Comparison of ENCODE assay signal across 31 cellular contexts in genomic region chr7:70497793-70498192, GRCh38.
"Had no signal": no experiment of that assay in that cellular context is flagged by ENCODE, and none has a peak within 500 bp of the region (broad histone marks: within the 10 kb centered on the region; RNA-seq: fewer than 3 reads in every experiment).

No MANE protein-coding gene starts in this region.

- H3K4me3 ChIP-seq: ascending aorta had no signal

- H3K36me3 ChIP-seq: ascending aorta had no signal

- H3K4me1 Mint-ChIP-seq: activated B cell treated with CpG ODN at 0.5 μM for 24 hours; activated CD4-positive, alpha-beta memory T cell treated with anti-CD3 and anti-CD28 coated beads, Interleukin-2, amount 10 ng/mL, durations not matched to agents 7 days and 5 days; activated CD4-positive, alpha-beta T cell treated with anti-CD3 and anti-CD28 coated beads, Interleukin-2, amount 10 ng/mL, durations not matched to agents 7 days and 5 days; activated CD8-positive, alpha-beta memory T cell treated with anti-CD3 and anti-CD28 coated beads, Interleukin-2, amount 10 ng/mL, durations not matched to agents 7 days and 5 days; activated naive CD4-positive, alpha-beta T cell treated with anti-CD3 and anti-CD28 coated beads, Interleukin-2, amount 10 ng/mL, durations not matched to agents 7 days and 5 days; activated naive CD4-positive, alpha-beta T cell treated with anti-CD3 and anti-CD28 coated beads, Interleukin-2, amount 50 U/mL, for 24 hours; activated naive CD8-positive, alpha-beta T cell treated with anti-CD3 and anti-CD28 coated beads, Interleukin-2, amount 10 ng/mL, durations not matched to agents 7 days and 5 days; activated naive CD8-positive, alpha-beta T cell treated with anti-CD3 and anti-CD28 coated beads, Interleukin-2, amount 50 U/mL, for 24 hours had no signal

- H3K9me3 ChIP-seq: ascending aorta had no signal

- H3K4me3 Mint-ChIP-seq: activated B cell treated with CpG ODN at 0.5 μM for 24 hours; activated CD4-positive, alpha-beta memory T cell treated with anti-CD3 and anti-CD28 coated beads, Interleukin-2, amount 10 ng/mL, durations not matched to agents 7 days and 5 days; activated CD4-positive, alpha-beta T cell treated with anti-CD3 and anti-CD28 coated beads, Interleukin-2, amount 10 ng/mL, durations not matched to agents 7 days and 5 days; activated CD8-positive, alpha-beta memory T cell treated with anti-CD3 and anti-CD28 coated beads, Interleukin-2, amount 10 ng/mL, durations not matched to agents 7 days and 5 days; activated CD8-positive, alpha-beta T cell treated with anti-CD3 and anti-CD28 coated beads, Interleukin-2, amount 10 ng/mL, durations not matched to agents 7 days and 5 days; activated naive CD4-positive, alpha-beta T cell treated with anti-CD3 and anti-CD28 coated beads, Interleukin-2, amount 10 ng/mL, durations not matched to agents 7 days and 5 days; activated naive CD4-positive, alpha-beta T cell treated with anti-CD3 and anti-CD28 coated beads, Interleukin-2, amount 50 U/mL, for 24 hours; activated naive CD8-positive, alpha-beta T cell; activated naive CD8-positive, alpha-beta T cell treated with anti-CD3 and anti-CD28 coated beads, Interleukin-2, amount 10 ng/mL, durations not matched to agents 7 days and 5 days; activated naive CD8-positive, alpha-beta T cell treated with anti-CD3 and anti-CD28 coated beads, Interleukin-2, amount 50 U/mL, for 24 hours; activated T-cell treated with anti-CD3 and anti-CD28 coated beads, Interleukin-2, amount 50 U/mL, for 24 hours; brain; T-helper 1 cell treated with Interleukin-12 subunit alpha and Interleukin-12 subunit beta and Interleukin-4 antibody, amounts not matched to agents 30 μg/mL and 1 μg/mL, for 36 hours; T-helper 2 cell treated with Interferon-gamma antibody and Interleukin-4, amounts not matched to agents 5 μg/mL and 100 μg/mL, for 36 hours had no signal

- DNase-seq: activated B cell treated with CpG ODN at 0.5 μM for 24 hours; activated CD4-positive, alpha-beta memory T cell treated with anti-CD3 and anti-CD28 coated beads, Interleukin-2, amount 10 ng/mL, durations not matched to agents 7 days and 5 days; activated CD4-positive, alpha-beta T cell treated with anti-CD3 and anti-CD28 coated beads for 4 hours; activated CD4-positive, alpha-beta T cell treated with anti-CD3 and anti-CD28 coated beads, Interleukin-2, amount 10 ng/mL, durations not matched to agents 7 days and 5 days; activated CD4-positive, alpha-beta T cell treated with anti-CD3 and anti-CD28 coated beads, Interleukin-2, amount 50 U/mL, for 48 hours; activated CD4-positive, CD25-positive, alpha-beta regulatory T cell treated with anti-CD3 and anti-CD28 coated beads, Interleukin-2, amount 50 U/mL, for 72 hours; activated CD8-positive, alpha-beta memory T cell treated with anti-CD3 and anti-CD28 coated beads for 24 hours; activated CD8-positive, alpha-beta memory T cell treated with anti-CD3 and anti-CD28 coated beads, Interleukin-2, amount 10 ng/mL, durations not matched to agents 7 days and 5 days; activated CD8-positive, alpha-beta memory T cell treated with anti-CD3 and anti-CD28 coated beads, Interleukin-2, amount 50 U/mL, for 48 hours; activated CD8-positive, alpha-beta T cell treated with anti-CD3 and anti-CD28 coated beads, Interleukin-2, amount 10 ng/mL, durations not matched to agents 7 days and 5 days; activated effector memory CD4-positive, alpha-beta T cell treated with Interleukin-2 at 50 U/mL for 16 hours; activated gamma-delta T cell; activated naive CD4-positive, alpha-beta T cell treated with anti-CD3 and anti-CD28 coated beads, Interleukin-2, amount 10 ng/mL, durations not matched to agents 7 days and 5 days; activated naive CD4-positive, alpha-beta T cell treated with Interleukin-2 at 50 U/mL for 16 hours; activated naive CD8-positive, alpha-beta T cell treated with anti-CD3 and anti-CD28 coated beads, Interleukin-2, amount 10 ng/mL, durations not matched to agents 7 days and 5 days; activated naive CD8-positive, alpha-beta T cell treated with anti-CD3 and anti-CD28 coated beads, Interleukin-2, amount 50 U/mL, for 24 hours; activated T-cell treated with anti-CD3 and anti-CD28 coated beads, Interleukin-2, amount 50 U/mL, for 24 hours; activated T-cell treated with anti-CD3 and anti-CD28 coated beads, Interleukin-2, amount 50 U/mL, for 48 hours; central memory CD4-positive, alpha-beta T cell; T-helper 1 cell; T-helper 2 cell; T-helper 9 cell had no signal

- ATAC-seq: activated CD8-positive, alpha-beta memory T cell treated with anti-CD3 and anti-CD28 coated beads, Interleukin-2, amount 10 ng/mL, durations not matched to agents 7 days and 5 days; activated CD8-positive, alpha-beta T cell treated with anti-CD3 and anti-CD28 coated beads, Interleukin-2, amount 10 ng/mL, durations not matched to agents 7 days and 5 days; activated naive CD8-positive, alpha-beta T cell treated with anti-CD3 and anti-CD28 coated beads, Interleukin-2, amount 50 U/mL, for 24 hours had no signal

- H3K27me3 ChIP-seq: ascending aorta had no signal

- FAIRE-seq: TTC549 had no signal

- H3K27me3 Mint-ChIP-seq: activated B cell treated with CpG ODN at 0.5 μM for 24 hours; activated CD4-positive, alpha-beta memory T cell treated with anti-CD3 and anti-CD28 coated beads, Interleukin-2, amount 10 ng/mL, durations not matched to agents 7 days and 5 days; activated CD4-positive, alpha-beta T cell treated with anti-CD3 and anti-CD28 coated beads, Interleukin-2, amount 10 ng/mL, durations not matched to agents 7 days and 5 days; activated CD8-positive, alpha-beta memory T cell treated with anti-CD3 and anti-CD28 coated beads, Interleukin-2, amount 10 ng/mL, durations not matched to agents 7 days and 5 days; activated naive CD4-positive, alpha-beta T cell treated with anti-CD3 and anti-CD28 coated beads, Interleukin-2, amount 10 ng/mL, durations not matched to agents 7 days and 5 days; activated naive CD4-positive, alpha-beta T cell treated with anti-CD3 and anti-CD28 coated beads, Interleukin-2, amount 50 U/mL, for 24 hours; activated naive CD8-positive, alpha-beta T cell; activated naive CD8-positive, alpha-beta T cell treated with anti-CD3 and anti-CD28 coated beads, Interleukin-2, amount 10 ng/mL, durations not matched to agents 7 days and 5 days; activated naive CD8-positive, alpha-beta T cell treated with anti-CD3 and anti-CD28 coated beads, Interleukin-2, amount 50 U/mL, for 24 hours; activated T-cell treated with anti-CD3 and anti-CD28 coated beads, Interleukin-2, amount 50 U/mL, for 24 hours; brain had no signal

- H3K27ac ChIP-seq: ascending aorta, VCaP had no signal

- H3K27ac Mint-ChIP-seq: activated B cell treated with CpG ODN at 0.5 μM for 24 hours; activated CD4-positive, alpha-beta memory T cell treated with anti-CD3 and anti-CD28 coated beads, Interleukin-2, amount 10 ng/mL, durations not matched to agents 7 days and 5 days; activated CD4-positive, alpha-beta T cell treated with anti-CD3 and anti-CD28 coated beads, Interleukin-2, amount 10 ng/mL, durations not matched to agents 7 days and 5 days; activated CD8-positive, alpha-beta memory T cell treated with anti-CD3 and anti-CD28 coated beads, Interleukin-2, amount 10 ng/mL, durations not matched to agents 7 days and 5 days; activated CD8-positive, alpha-beta T cell treated with anti-CD3 and anti-CD28 coated beads, Interleukin-2, amount 10 ng/mL, durations not matched to agents 7 days and 5 days; activated naive CD4-positive, alpha-beta T cell treated with anti-CD3 and anti-CD28 coated beads, Interleukin-2, amount 10 ng/mL, durations not matched to agents 7 days and 5 days; activated naive CD4-positive, alpha-beta T cell treated with anti-CD3 and anti-CD28 coated beads, Interleukin-2, amount 50 U/mL, for 24 hours; activated naive CD8-positive, alpha-beta T cell; activated naive CD8-positive, alpha-beta T cell treated with anti-CD3 and anti-CD28 coated beads, Interleukin-2, amount 10 ng/mL, durations not matched to agents 7 days and 5 days; activated naive CD8-positive, alpha-beta T cell treated with anti-CD3 and anti-CD28 coated beads, Interleukin-2, amount 50 U/mL, for 24 hours; activated T-cell treated with anti-CD3 and anti-CD28 coated beads, Interleukin-2, amount 50 U/mL, for 24 hours; activated T-helper 2 cell treated with anti-CD3 and anti-CD28 coated beads, Interferon-gamma antibody, Interleukin-2, Interleukin-4, amounts not matched to agents 10 μg/mL and 5 μg/mL and 100 μg/mL, durations not matched to agents 14 hours and 24 hours and 36 hours; brain; T-helper 1 cell treated with Interleukin-12 subunit alpha and Interleukin-12 subunit beta and Interleukin-4 antibody, amounts not matched to agents 30 μg/mL and 1 μg/mL, for 36 hours; T-helper 2 cell treated with Interferon-gamma antibody and Interleukin-4, amounts not matched to agents 5 μg/mL and 100 μg/mL, for 36 hours had no signal

- H3K36me3 Mint-ChIP-seq: activated CD8-positive, alpha-beta memory T cell treated with anti-CD3 and anti-CD28 coated beads, Interleukin-2, amount 10 ng/mL, durations not matched to agents 7 days and 5 days; activated naive CD4-positive, alpha-beta T cell treated with anti-CD3 and anti-CD28 coated beads, Interleukin-2, amount 10 ng/mL, durations not matched to agents 7 days and 5 days; activated naive CD4-positive, alpha-beta T cell treated with anti-CD3 and anti-CD28 coated beads, Interleukin-2, amount 50 U/mL, for 24 hours; activated naive CD8-positive, alpha-beta T cell; activated naive CD8-positive, alpha-beta T cell treated with anti-CD3 and anti-CD28 coated beads, Interleukin-2, amount 10 ng/mL, durations not matched to agents 7 days and 5 days; brain had no signal

- H3K9me3 Mint-ChIP-seq: activated CD4-positive, alpha-beta memory T cell treated with anti-CD3 and anti-CD28 coated beads, Interleukin-2, amount 10 ng/mL, durations not matched to agents 7 days and 5 days; activated CD4-positive, alpha-beta T cell treated with anti-CD3 and anti-CD28 coated beads, Interleukin-2, amount 10 ng/mL, durations not matched to agents 7 days and 5 days; activated naive CD4-positive, alpha-beta T cell treated with anti-CD3 and anti-CD28 coated beads, Interleukin-2, amount 10 ng/mL, durations not matched to agents 7 days and 5 days; activated naive CD4-positive, alpha-beta T cell treated with anti-CD3 and anti-CD28 coated beads, Interleukin-2, amount 50 U/mL, for 24 hours; activated naive CD8-positive, alpha-beta T cell treated with anti-CD3 and anti-CD28 coated beads, Interleukin-2, amount 10 ng/mL, durations not matched to agents 7 days and 5 days; activated naive CD8-positive, alpha-beta T cell treated with anti-CD3 and anti-CD28 coated beads, Interleukin-2, amount 50 U/mL, for 24 hours; activated T-cell treated with anti-CD3 and anti-CD28 coated beads, Interleukin-2, amount 50 U/mL, for 24 hours; activated T-helper 2 cell treated with anti-CD3 and anti-CD28 coated beads, Interferon-gamma antibody, Interleukin-2, Interleukin-4, amounts not matched to agents 10 μg/mL and 5 μg/mL and 100 μg/mL, durations not matched to agents 14 hours and 24 hours and 36 hours; T-helper 1 cell treated with Interleukin-12 subunit alpha and Interleukin-12 subunit beta and Interleukin-4 antibody, amounts not matched to agents 30 μg/mL and 1 μg/mL, for 36 hours; T-helper 2 cell treated with Interferon-gamma antibody and Interleukin-4, amounts not matched to agents 5 μg/mL and 100 μg/mL, for 36 hours had no signal
